In the genomic region with DNA sequence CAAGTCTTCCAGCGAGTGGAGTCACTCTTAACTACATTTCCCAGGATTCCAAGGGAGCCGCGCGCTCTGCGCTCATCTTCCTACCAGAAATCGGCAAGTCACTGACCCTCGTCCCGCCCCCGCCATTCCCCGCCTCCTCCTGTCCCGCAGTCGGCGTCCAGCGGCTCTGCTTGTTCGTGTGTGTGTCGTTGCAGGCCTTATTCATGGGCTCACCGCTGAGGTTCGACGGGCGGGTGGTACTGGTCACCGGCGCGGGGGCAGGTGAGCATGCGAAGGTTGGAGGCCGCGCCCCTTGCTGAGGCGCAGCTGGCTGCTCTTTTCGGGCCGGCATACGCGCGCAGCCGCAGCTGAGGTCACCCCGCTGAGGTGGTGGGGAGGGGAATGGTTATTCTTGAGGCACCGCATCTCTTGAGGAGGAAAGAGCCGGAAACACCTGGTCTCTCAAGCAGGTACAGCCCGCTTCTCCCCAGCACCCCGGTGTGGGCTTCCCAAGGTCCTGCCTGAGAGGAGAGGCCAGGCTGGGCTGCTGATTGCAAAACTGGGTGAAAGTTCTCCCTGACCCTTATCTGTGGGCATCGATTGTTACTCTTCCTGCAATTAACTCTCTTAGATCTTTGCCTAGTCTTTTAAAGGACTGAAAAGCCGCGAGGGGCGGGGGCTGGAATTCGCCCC, we compare ENCODE assay signal across 8 cellular contexts. TPM values are rescaled to one million over a fixed set of nuclear protein-coding genes. Genes with fewer than 3 reads are reported as not detected.
DNase-seq lines count a peak whose midpoint lies in the region; ATAC-seq, FAIRE-seq and TF ChIP-seq lines count a peak whose summit lies in the region.

A gene with protein sequence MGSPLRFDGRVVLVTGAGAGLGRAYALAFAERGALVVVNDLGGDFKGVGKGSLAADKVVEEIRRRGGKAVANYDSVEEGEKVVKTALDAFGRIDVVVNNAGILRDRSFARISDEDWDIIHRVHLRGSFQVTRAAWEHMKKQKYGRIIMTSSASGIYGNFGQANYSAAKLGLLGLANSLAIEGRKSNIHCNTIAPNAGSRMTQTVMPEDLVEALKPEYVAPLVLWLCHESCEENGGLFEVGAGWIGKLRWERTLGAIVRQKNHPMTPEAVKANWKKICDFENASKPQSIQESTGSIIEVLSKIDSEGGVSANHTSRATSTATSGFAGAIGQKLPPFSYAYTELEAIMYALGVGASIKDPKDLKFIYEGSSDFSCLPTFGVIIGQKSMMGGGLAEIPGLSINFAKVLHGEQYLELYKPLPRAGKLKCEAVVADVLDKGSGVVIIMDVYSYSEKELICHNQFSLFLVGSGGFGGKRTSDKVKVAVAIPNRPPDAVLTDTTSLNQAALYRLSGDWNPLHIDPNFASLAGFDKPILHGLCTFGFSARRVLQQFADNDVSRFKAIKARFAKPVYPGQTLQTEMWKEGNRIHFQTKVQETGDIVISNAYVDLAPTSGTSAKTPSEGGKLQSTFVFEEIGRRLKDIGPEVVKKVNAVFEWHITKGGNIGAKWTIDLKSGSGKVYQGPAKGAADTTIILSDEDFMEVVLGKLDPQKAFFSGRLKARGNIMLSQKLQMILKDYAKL (plus strand): TSS at position 125 of the 672 bp plus-strand sequence. CDS start 79 bp downstream, at position 204.

- H3K9me3 ChIP-seq in T-helper 17 cell (ENCODE audit: control insufficient read depth, low read length, poor library complexity, severe bottlenecking) = no peaks in the 10 kb centered on the region
- peaks cover 0 to 7% of the 10 kb centered on the region in 2 donors for H3K9me3 ChIP-seq in right atrium auricular region
- H3K9me3 ChIP-seq in psoas muscle = no peaks in the 10 kb centered on the region

- peaks cover 15% of the 10 kb centered on the region for H3K27me3 Mint-ChIP-seq in T-helper 17 cell

- FAIRE-seq in urothelium cell line (lab: Jason Lieb, UNC) = peak; percentile 68

- TF ChIP-seq CTCF in GM13977 (IDR thresholded peaks at IDR 0.05; ENCODE audit: extremely low read depth, insufficient read depth, missing control alignments) (no peak), right atrium auricular region (IDR thresholded peaks at IDR 0.05) (no peak), psoas muscle (IDR thresholded peaks at IDR 0.05) (no peak)

- H3K4me3 Mint-ChIP-seq in T-helper 17 cell = peak within 1 kb of the TSS; percentile 93

- H3K27ac Mint-ChIP-seq in T-helper 17 cell = peak within 1 kb of the TSS; percentile 85

- peak within 1 kb of the TSS; percentile 92 to 95 for H3K27ac ChIP-seq in right atrium auricular region
- peak within 1 kb of the TSS; percentile 91 for H3K27ac ChIP-seq in psoas muscle

- peaks cover 0 to 19% of the 10 kb centered on the region in 2 donors for H3K4me1 ChIP-seq in right atrium auricular region
- peaks cover 16% of the 10 kb centered on the region for H3K4me1 ChIP-seq in psoas muscle

- H3K36me3 Mint-ChIP-seq in T-helper 17 cell (ENCODE audit: low read depth) = no peaks in the 10 kb centered on the region

- peaks cover 12% of the 10 kb centered on the region for H3K4me1 Mint-ChIP-seq in T-helper 17 cell

- peak; percentile 81 for DNase-seq in GM13977 (ENCODE audit: low spot score)
- peak; percentile 67 for DNase-seq in NCI-H146 treated with DMSO at 0.1 percent for 48 hours (lab: John Stamatoyannopoulos, UW; ENCODE audit: unreplicated experiment)
- DNase-seq in T-helper 17 cell = peak; percentile 55 to 63 (median 56)
- peak in 55 of 56 donors; percentile 24 to 94 (median 85) for DNase-seq in amygdala (lab: John Stamatoyannopoulos, UW)
- peak; percentile 95 for DNase-seq in right atrium auricular region (ENCODE audit: low spot score)
- DNase-seq in psoas muscle = peak; percentile 88 to 94
- DNase-seq in urothelium cell line (ENCODE audit: low spot score) = peak; percentile 89

- WGBS in psoas muscle, 3 donors = 0 to 1% (median 1%) methylated on average over 39 to 43 of the region's 43 CpGs

- H3K36me3 ChIP-seq in right atrium auricular region = no peaks in the 10 kb centered on the region
- H3K36me3 ChIP-seq in psoas muscle (ENCODE audit: insufficient read depth in 1 of 2, low read depth in 1 of 2) = peaks cover 0 to 11% of the 10 kb centered on the region in 2 donors

- intact Hi-C loops in psoas muscle (cut with DNase I) = no loop called here

- H3K27me3 ChIP-seq in right atrium auricular region (no peaks in the 10 kb centered on the region), psoas muscle (ENCODE audit: insufficient read depth in 3 of 3, low read length in 2 of 3) (no peaks in the 10 kb centered on the region)

- ATAC-seq in HG02870 (IDR thresholded peaks at IDR 0.05; ENCODE audit: unreplicated experiment) (peak; percentile 97), T-helper 17 cell (peak; percentile 94), psoas muscle (peak; percentile 94 to 99 (median 97))

- H3K4me3 ChIP-seq in right atrium auricular region (peak within 1 kb of the TSS; percentile 82 to 96), psoas muscle (peak within 1 kb of the TSS; percentile 91)

- in situ Hi-C loops in GM13977 (cut with MboI; ENCODE audit: low pct_unique_long_range_greater_than_20kb, low sequenced_read_pairs, unreplicated experiment) = no loop called here

RNA-seq across cellular contexts. Expression of the gene that starts here (rescaled TPM):
- total RNA-seq in T-helper 17 cell = 10 to 100 TPM; 26.3 to 38.6 TPM
- total RNA-seq in right atrium auricular region = 100 to 1,000 TPM; 122 to 170 TPM
- total RNA-seq in psoas muscle = 100 to 1,000 TPM in 3 of 4 donors, 10 to 100 TPM in 1; 60.8 to 142 (median 131) TPM
- 10 to 100 TPM; 60.5 to 66.8 (median 64.2) TPM for polyA plus RNA-seq in psoas muscle

Comparison
In these comparisons a context has a peak if more than half of its experiments do, and no peak if none do; other contexts are left out.
1. Peak in every context shown above with its lines: DNase-seq, ATAC-seq, H3K4me3 ChIP-seq and H3K27ac ChIP-seq.